In genomic region chr5:41722359-41722950, GRCh38 we compare ENCODE assay signal across 1 cellular context.
TF ChIP-seq lines count a peak whose summit lies in the region.

No MANE protein-coding gene starts in this region.

TF ChIP-seq in GM12878, 131 proteins besides CTCF, POLR2A, EP300 and RAD21 (continued from another document):
- TF ChIP-seq CUX1 (IDR thresholded peaks at IDR 0.05; ENCODE audit: insufficient replicate concordance, low read depth, low read length) (no peak), PKNOX1 (IDR thresholded peaks at IDR 0.05) (no peak)
